Comparison of ENCODE assay signal across 2 cellular contexts in the genomic region with DNA sequence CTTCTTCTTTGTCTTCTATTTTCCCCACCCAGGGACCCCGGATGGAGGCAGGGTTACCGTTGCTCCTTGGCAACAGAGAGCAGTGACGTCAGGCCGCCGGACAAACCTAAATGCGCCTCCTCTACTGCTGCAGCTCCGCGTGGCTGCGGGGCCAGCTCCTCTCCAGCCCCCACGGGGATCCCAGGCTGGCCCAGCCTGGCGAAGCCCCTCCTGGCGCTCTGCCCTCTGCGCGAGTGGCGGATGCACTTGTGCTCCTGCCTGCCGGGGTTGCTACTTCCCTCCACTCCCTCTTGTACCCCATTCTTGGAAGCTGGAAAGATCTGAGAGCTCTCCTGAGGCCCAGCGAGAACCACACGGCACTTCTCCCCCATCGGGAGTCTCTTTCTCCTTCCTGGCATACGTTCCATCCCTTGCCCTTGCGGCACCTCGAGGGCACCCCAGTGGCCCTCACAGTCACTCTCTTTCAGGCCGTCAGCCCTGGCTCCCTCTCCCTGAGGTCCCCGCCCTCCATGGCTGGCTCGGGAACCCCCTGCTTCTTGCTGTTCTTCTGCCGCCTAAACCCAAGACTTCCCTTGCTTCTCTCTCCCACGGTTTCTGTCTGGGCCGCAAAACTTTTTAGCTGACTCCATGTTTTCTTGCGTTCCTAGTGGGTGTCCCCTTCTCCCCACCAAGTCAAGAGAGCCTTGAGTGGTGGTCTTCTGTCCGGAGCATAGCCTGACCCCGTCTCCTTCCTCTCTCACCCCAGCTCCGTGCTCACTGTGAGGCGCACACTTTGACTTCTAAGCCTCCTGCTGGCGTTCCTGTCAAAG.
TF ChIP-seq lines count a peak whose summit lies in the region.

No MANE protein-coding gene starts in this region.

TF ChIP-seq in HepG2, 621 proteins besides CTCF, POLR2A, EP300 and RAD21 (continued from another document):
- TF ChIP-seq, protein P1, sequence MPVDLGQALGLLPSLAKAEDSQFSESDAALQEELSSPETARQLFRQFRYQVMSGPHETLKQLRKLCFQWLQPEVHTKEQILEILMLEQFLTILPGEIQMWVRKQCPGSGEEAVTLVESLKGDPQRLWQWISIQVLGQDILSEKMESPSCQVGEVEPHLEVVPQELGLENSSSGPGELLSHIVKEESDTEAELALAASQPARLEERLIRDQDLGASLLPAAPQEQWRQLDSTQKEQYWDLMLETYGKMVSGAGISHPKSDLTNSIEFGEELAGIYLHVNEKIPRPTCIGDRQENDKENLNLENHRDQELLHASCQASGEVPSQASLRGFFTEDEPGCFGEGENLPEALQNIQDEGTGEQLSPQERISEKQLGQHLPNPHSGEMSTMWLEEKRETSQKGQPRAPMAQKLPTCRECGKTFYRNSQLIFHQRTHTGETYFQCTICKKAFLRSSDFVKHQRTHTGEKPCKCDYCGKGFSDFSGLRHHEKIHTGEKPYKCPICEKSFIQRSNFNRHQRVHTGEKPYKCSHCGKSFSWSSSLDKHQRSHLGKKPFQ (CRISPR knock-in tag; IDR thresholded peaks at IDR 0.05; ENCODE audit: insufficient replicate concordance) = no peak
- TF ChIP-seq MAFF (IDR thresholded peaks at IDR 0.05; ENCODE audit: low read depth, low read length) (0 out of 2 replicates have a peak, but pooled peaks have one; percentile 19), ZNF543 (CRISPR knock-in tag; IDR thresholded peaks at IDR 0.05) (no peak), ZSCAN21 (CRISPR knock-in tag; IDR thresholded peaks at IDR 0.05; ENCODE audit: borderline replicate concordance) (no peak), ZNF232 (CRISPR knock-in tag; IDR thresholded peaks at IDR 0.05; ENCODE audit: borderline replicate concordance) (no peak), MAFK (conservative IDR thresholded peaks at IDR 0.05 in 1 of 2, IDR thresholded peaks at IDR 0.05 in 1 of 2; ENCODE audit: low read length in 2 of 2) (peak in 1 of 2 experiments; percentile 50; a peak in 2 of 4 replicates), ZNF160 (CRISPR knock-in tag; IDR thresholded peaks at IDR 0.05) (no peak)
- TF ChIP-seq, protein P2, sequence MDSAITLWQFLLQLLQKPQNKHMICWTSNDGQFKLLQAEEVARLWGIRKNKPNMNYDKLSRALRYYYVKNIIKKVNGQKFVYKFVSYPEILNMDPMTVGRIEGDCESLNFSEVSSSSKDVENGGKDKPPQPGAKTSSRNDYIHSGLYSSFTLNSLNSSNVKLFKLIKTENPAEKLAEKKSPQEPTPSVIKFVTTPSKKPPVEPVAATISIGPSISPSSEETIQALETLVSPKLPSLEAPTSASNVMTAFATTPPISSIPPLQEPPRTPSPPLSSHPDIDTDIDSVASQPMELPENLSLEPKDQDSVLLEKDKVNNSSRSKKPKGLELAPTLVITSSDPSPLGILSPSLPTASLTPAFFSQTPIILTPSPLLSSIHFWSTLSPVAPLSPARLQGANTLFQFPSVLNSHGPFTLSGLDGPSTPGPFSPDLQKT (CRISPR knock-in tag; IDR thresholded peaks at IDR 0.05; ENCODE audit: borderline replicate concordance) = no peak
- TF ChIP-seq, protein P3, sequence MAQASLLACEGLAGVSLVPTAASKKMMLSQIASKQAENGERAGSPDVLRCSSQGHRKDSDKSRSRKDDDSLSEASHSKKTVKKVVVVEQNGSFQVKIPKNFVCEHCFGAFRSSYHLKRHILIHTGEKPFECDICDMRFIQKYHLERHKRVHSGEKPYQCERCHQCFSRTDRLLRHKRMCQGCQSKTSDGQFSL (CRISPR knock-in tag; IDR thresholded peaks at IDR 0.05) = no peak
- TF ChIP-seq, protein P4, sequence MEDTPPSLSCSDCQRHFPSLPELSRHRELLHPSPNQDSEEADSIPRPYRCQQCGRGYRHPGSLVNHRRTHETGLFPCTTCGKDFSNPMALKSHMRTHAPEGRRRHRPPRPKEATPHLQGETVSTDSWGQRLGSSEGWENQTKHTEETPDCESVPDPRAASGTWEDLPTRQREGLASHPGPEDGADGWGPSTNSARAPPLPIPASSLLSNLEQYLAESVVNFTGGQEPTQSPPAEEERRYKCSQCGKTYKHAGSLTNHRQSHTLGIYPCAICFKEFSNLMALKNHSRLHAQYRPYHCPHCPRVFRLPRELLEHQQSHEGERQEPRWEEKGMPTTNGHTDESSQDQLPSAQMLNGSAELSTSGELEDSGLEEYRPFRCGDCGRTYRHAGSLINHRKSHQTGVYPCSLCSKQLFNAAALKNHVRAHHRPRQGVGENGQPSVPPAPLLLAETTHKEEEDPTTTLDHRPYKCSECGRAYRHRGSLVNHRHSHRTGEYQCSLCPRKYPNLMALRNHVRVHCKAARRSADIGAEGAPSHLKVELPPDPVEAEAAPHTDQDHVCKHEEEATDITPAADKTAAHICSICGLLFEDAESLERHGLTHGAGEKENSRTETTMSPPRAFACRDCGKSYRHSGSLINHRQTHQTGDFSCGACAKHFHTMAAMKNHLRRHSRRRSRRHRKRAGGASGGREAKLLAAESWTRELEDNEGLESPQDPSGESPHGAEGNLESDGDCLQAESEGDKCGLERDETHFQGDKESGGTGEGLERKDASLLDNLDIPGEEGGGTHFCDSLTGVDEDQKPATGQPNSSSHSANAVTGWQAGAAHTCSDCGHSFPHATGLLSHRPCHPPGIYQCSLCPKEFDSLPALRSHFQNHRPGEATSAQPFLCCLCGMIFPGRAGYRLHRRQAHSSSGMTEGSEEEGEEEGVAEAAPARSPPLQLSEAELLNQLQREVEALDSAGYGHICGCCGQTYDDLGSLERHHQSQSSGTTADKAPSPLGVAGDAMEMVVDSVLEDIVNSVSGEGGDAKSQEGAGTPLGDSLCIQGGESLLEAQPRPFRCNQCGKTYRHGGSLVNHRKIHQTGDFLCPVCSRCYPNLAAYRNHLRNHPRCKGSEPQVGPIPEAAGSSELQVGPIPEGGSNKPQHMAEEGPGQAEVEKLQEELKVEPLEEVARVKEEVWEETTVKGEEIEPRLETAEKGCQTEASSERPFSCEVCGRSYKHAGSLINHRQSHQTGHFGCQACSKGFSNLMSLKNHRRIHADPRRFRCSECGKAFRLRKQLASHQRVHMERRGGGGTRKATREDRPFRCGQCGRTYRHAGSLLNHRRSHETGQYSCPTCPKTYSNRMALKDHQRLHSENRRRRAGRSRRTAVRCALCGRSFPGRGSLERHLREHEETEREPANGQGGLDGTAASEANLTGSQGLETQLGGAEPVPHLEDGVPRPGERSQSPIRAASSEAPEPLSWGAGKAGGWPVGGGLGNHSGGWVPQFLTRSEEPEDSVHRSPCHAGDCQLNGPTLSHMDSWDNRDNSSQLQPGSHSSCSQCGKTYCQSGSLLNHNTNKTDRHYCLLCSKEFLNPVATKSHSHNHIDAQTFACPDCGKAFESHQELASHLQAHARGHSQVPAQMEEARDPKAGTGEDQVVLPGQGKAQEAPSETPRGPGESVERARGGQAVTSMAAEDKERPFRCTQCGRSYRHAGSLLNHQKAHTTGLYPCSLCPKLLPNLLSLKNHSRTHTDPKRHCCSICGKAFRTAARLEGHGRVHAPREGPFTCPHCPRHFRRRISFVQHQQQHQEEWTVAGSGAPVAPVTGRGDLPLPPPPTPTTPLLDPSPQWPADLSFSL (CRISPR knock-in tag; IDR thresholded peaks at IDR 0.05) = no peak

TF ChIP-seq in SK-N-SH treated with all-trans-retinoic acid at 6 μM for 48 hours, 23 proteins besides CTCF, POLR2A, EP300 and RAD21 (continued from another document):
- TF ChIP-seq, protein P5, sequence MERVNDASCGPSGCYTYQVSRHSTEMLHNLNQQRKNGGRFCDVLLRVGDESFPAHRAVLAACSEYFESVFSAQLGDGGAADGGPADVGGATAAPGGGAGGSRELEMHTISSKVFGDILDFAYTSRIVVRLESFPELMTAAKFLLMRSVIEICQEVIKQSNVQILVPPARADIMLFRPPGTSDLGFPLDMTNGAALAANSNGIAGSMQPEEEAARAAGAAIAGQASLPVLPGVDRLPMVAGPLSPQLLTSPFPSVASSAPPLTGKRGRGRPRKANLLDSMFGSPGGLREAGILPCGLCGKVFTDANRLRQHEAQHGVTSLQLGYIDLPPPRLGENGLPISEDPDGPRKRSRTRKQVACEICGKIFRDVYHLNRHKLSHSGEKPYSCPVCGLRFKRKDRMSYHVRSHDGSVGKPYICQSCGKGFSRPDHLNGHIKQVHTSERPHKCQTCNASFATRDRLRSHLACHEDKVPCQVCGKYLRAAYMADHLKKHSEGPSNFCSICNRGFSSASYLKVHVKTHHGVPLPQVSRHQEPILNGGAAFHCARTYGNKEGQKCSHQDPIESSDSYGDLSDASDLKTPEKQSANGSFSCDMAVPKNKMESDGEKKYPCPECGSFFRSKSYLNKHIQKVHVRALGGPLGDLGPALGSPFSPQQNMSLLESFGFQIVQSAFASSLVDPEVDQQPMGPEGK (CRISPR knock-in tag; IDR thresholded peaks at IDR 0.05; ENCODE audit: borderline replicate concordance) = no peak
- no peak for TF ChIP-seq ISL1 (CRISPR knock-in tag; IDR thresholded peaks at IDR 0.05)
- TF ChIP-seq ZNF8 (CRISPR knock-in tag; IDR thresholded peaks at IDR 0.05) = no peak
